In genomic region chr5:62000646-62001045, GRCh38 we compare ENCODE assay signal across 14 cellular contexts.
DNase-seq lines count a peak whose midpoint lies in the region; ATAC-seq and TF ChIP-seq lines count a peak whose summit lies in the region.
"Had no signal": no experiment of that assay in that cellular context is flagged by ENCODE, and none has a peak within 500 bp of the region (broad histone marks: within the 10 kb centered on the region; RNA-seq: fewer than 3 reads in every experiment).

No MANE protein-coding gene starts in this region.

- peak overlapping the region; percentile 23 for H3K4me2 ChIP-seq in Loucy (ENCODE audit: low read depth, low read length, poor library complexity, severe bottlenecking)

- no peaks in the 10 kb centered on the region; the same call in 1 of the 2 replicates for H3K9me2 ChIP-seq in Loucy (replicated peaks; ENCODE audit: low read depth, low read length)

- no peak for TF ChIP-seq CTCF in LNCaP clone FGC (IDR thresholded peaks at IDR 0.05; ENCODE audit: control insufficient read depth, extremely low read depth, insufficient read depth)
- TF ChIP-seq CTCF in Loucy (conservative IDR thresholded peaks at IDR 0.05; ENCODE audit: low read length) = no peak
- no peak for TF ChIP-seq CTCF in foreskin keratinocyte (conservative IDR thresholded peaks at IDR 0.05)

- no peaks in the 10 kb centered on the region for H3K79me2 ChIP-seq in Loucy (ENCODE audit: insufficient read depth, low read length)

- no peaks in the 10 kb centered on the region for H3K36me3 ChIP-seq in Loucy (ENCODE audit: insufficient read depth, low read length)
- H3K36me3 ChIP-seq: BE2C, HAP-1 had no signal

- no peak overlapping the region for H3K9ac ChIP-seq in Loucy (ENCODE audit: low read depth, low read length, poor library complexity, severe bottlenecking)

- peak; percentile 97 for DNase-seq in LNCaP clone FGC (ENCODE audit: low read depth)
- DNase-seq in left colon = no peak
- no peak for DNase-seq in midbrain (lab: John Stamatoyannopoulos, UW)
- no peak for DNase-seq in foreskin keratinocyte
- no peak for DNase-seq in NCI-H2107 treated with DMSO at 0.1 percent for 48 hours (lab: John Stamatoyannopoulos, UW; ENCODE audit: unreplicated experiment)
- DNase-seq: ACHN; BE2C; C1 segment of cervical spinal cord; Caco-2; CD4-positive, alpha-beta T cell had no signal

- no peaks in the 10 kb centered on the region for H3F3A ChIP-seq in Loucy (ENCODE audit: low read depth)

- no peak overlapping the region for H2AFZ ChIP-seq in Loucy (ENCODE audit: low read length)

- H3K4me3 ChIP-seq in LNCaP clone FGC (ENCODE audit: low read depth, low read length) (no peak overlapping the region), Loucy (ENCODE audit: low read length, poor library complexity, severe bottlenecking) (no peak overlapping the region)
- H3K4me3 ChIP-seq: HAP-1 had no signal

- no peak overlapping the region for H3K27ac ChIP-seq in foreskin keratinocyte

- H3K4me1 ChIP-seq in Loucy (ENCODE audit: insufficient read depth, low read length, poor library complexity, severe bottlenecking) (peaks cover 11% of the 10 kb centered on the region), foreskin keratinocyte (peaks cover 33% of the 10 kb centered on the region)
- H3K4me1 ChIP-seq: BE2C, Caco-2, HAP-1 had no signal

- H4K20me1 ChIP-seq in Loucy (ENCODE audit: insufficient read depth, low read length, poor library complexity, severe bottlenecking) = no peaks in the 10 kb centered on the region

- no peaks in the 10 kb centered on the region for H3K9me3 ChIP-seq in Loucy (ENCODE audit: insufficient read depth, low read depth, low read length)
- H3K9me3 ChIP-seq: BE2C, Caco-2, HAP-1 had no signal

- ATAC-seq in SK-N-SH treated with all-trans-retinoic acid at 6 μM for 48 hours (no peak), left colon (peak; percentile 58), foreskin keratinocyte (no peak)
- ATAC-seq: HepG2 had no signal

- H3K27me3 ChIP-seq in Loucy (ENCODE audit: insufficient read depth, low read length, poor library complexity, severe bottlenecking) (no peaks in the 10 kb centered on the region), foreskin keratinocyte (no peaks in the 10 kb centered on the region)

- intact Hi-C loops in left colon (cut with DNase I, micrococcal nuclease) = no loop called here

TF ChIP-seq in SK-N-SH treated with all-trans-retinoic acid at 6 μM for 48 hours, 23 proteins besides CTCF, POLR2A, EP300 and RAD21:
- TF ChIP-seq ZNF8 (CRISPR knock-in tag; IDR thresholded peaks at IDR 0.05) = no peak
- TF ChIP-seq TCF4 (CRISPR knock-in tag; IDR thresholded peaks at IDR 0.05; ENCODE audit: borderline replicate concordance) = peak; percentile 70; the same call in 1 of the 2 replicates
- TF ChIP-seq GLIS3 (CRISPR knock-in tag; IDR thresholded peaks at IDR 0.05) = 0 out of 2 replicates have a peak, but pooled peaks have one; percentile 57
- TF ChIP-seq SNAI2 (CRISPR knock-in tag; IDR thresholded peaks at IDR 0.05) = no peak
- TF ChIP-seq ISL1 (CRISPR knock-in tag; IDR thresholded peaks at IDR 0.05) = no peak
- no peak for TF ChIP-seq POU6F1 (CRISPR knock-in tag; IDR thresholded peaks at IDR 0.05; ENCODE audit: borderline replicate concordance, low read depth)
- TF ChIP-seq BACH2 (CRISPR knock-in tag; IDR thresholded peaks at IDR 0.05; ENCODE audit: borderline replicate concordance) = no peak
- TF ChIP-seq TSHZ2 (CRISPR knock-in tag; IDR thresholded peaks at IDR 0.05) = peak; percentile 32; the same call in 1 of the 2 replicates
